1 cellular context compared by ENCODE assay signal in genomic region chr19:34236035-34236793, GRCh38.
TF ChIP-seq lines count a peak whose summit lies in the region.

No MANE protein-coding gene starts in this region.

TF ChIP-seq in A549, 52 proteins besides CTCF, POLR2A, EP300 and RAD21 (continued from another document):
- no peak for TF ChIP-seq USF2 (IDR thresholded peaks at IDR 0.05)
- TF ChIP-seq KDM5A (IDR thresholded peaks at IDR 0.05), result no peak
- TF ChIP-seq FOSB (CRISPR knock-in tag; IDR thresholded peaks at IDR 0.05), result no peak
- TF ChIP-seq HEYL (CRISPR knock-in tag; IDR thresholded peaks at IDR 0.05), result no peak
- no peak for TF ChIP-seq FOXS1 (CRISPR knock-in tag; IDR thresholded peaks at IDR 0.05)
- TF ChIP-seq CBX8 (IDR thresholded peaks at IDR 0.05), result no peak
- no peak for TF ChIP-seq FOSL2 (IDR thresholded peaks at IDR 0.05)
- no peak for TF ChIP-seq FOSL2 (CRISPR knock-in tag; IDR thresholded peaks at IDR 0.05)
- no peak for TF ChIP-seq TFCP2L1 (CRISPR knock-in tag; IDR thresholded peaks at IDR 0.05)
